8 cellular contexts compared by ENCODE assay signal in the genomic region with DNA sequence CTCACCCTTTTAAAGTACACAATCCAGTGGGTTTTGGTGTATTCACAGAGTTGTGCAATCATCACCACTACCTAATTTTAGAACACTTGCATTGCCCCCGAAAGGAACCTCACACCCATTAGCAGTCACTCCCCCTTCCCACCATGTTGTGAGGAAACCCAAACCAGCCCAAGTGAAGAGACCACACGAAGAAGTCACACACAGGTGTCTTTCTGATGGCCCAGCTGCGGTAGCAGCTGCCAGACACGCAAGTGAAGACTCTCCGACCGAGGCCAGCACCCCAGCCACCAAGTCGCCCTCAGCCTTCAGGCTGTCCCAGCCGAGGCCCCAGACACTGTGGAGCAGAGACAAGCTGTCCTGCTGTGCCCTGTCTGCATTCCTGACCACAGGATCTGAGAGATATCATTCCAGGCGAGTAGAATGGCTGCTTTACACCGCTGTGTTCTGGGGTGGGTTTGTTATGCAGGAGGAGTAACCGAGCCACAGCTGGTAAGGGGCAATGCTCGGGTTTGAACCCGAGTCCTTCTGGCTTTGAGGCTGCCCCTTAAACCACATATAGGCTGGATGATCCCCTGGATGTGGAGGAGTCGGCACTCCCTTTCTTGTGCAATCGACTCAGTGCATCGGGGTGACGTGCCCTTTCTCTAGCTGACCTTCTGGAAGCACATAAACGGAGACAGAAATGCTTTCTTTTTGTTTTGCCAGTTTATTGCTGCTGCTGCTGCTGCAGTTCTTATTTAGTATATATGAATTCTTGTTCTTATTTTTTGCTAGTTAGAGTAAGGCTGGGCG. TPM values are rescaled to one million over a fixed set of nuclear protein-coding genes. Genes with fewer than 3 reads are reported as not detected.
DNase-seq lines count a peak whose midpoint lies in the region; ATAC-seq, FAIRE-seq and TF ChIP-seq lines count a peak whose summit lies in the region.

No MANE protein-coding gene starts in this region.

- peaks cover 18% of the 10 kb centered on the region for H3K4me1 ChIP-seq in IMR-90 (ENCODE audit: control insufficient read depth, insufficient read depth, low read length)
- H3K4me1 ChIP-seq in mucosa of stomach (ENCODE audit: control insufficient read depth, insufficient read depth, low read length), result peaks cover 36% of the 10 kb centered on the region

- H2AK9ac ChIP-seq in IMR-90 (replicated peaks; ENCODE audit: low read depth, low read length, poor library complexity), result peak overlapping the region; percentile 78

- H3K4me2 ChIP-seq in IMR-90 (ENCODE audit: low read depth, low read length), result peak overlapping the region; percentile 50

- H3K79me1 ChIP-seq in IMR-90 (ENCODE audit: low read depth in 1 of 2, low read length in 2 of 2), result no peaks in the 10 kb centered on the region; a peak in 1 of 4 replicates

- H2BK120ac ChIP-seq in IMR-90 (ENCODE audit: low read depth, low read length), result peak overlapping the region; percentile 92

- peak overlapping the region; percentile 83 for H2BK5ac ChIP-seq in IMR-90 (ENCODE audit: low read depth, low read length, poor library complexity, severe bottlenecking)

- peak overlapping the region; percentile 54 for H3K27ac ChIP-seq in IMR-90 (ENCODE audit: insufficient read depth, low read length)

- ATAC-seq in GM21529 (IDR thresholded peaks at IDR 0.05; ENCODE audit: unreplicated experiment), result peak; percentile 80
- ATAC-seq in IMR-90 (ENCODE audit: low read depth), result peak; percentile 52

- peak overlapping the region; percentile 15 for H4K5ac ChIP-seq in IMR-90 (ENCODE audit: low read depth, low read length)

- peak overlapping the region; percentile 66 to 89; a peak in 3 of 4 replicates for H4K8ac ChIP-seq in IMR-90 (ENCODE audit: low read depth in 2 of 2, low read length in 2 of 2)

- DNase-seq in GM12892 (ENCODE audit: insufficient read length) (peak; percentile 39), IMR-90 (peak; percentile 46), astrocyte of the hippocampus (ENCODE audit: low read depth, low spot score) (peak; percentile 63), SW 1271 (lab: John Stamatoyannopoulos, UW) (no peak), midbrain (lab: John Stamatoyannopoulos, UW) (no peak), T1000 (lab: John Stamatoyannopoulos, UW) (no peak)

- peak overlapping the region; percentile 79 for H2AK5ac ChIP-seq in IMR-90 (ENCODE audit: low read depth, low read length)

- POLR2A ChIA-PET in IMR-90 (lab: Charles Lee; ENCODE audit: unreplicated experiment), result no interaction called here

- H2BK20ac ChIP-seq in IMR-90 (ENCODE audit: low read depth, low read length), result peak overlapping the region; percentile 91

- H3K27me3 ChIP-seq in IMR-90 (ENCODE audit: control insufficient read depth, insufficient read depth, low read length), result no peaks in the 10 kb centered on the region
- no peaks in the 10 kb centered on the region for H3K27me3 ChIP-seq in mucosa of stomach (ENCODE audit: control insufficient read depth, insufficient read depth, low read length)

- H4K20me1 ChIP-seq in IMR-90 (ENCODE audit: insufficient read depth, low read length), result no peaks in the 10 kb centered on the region

- intact Hi-C loops in IMR-90 (cut with micrococcal nuclease), result no loop called here

- TF ChIP-seq POLR2A in GM12892 (IDR thresholded peaks at IDR 0.05; ENCODE audit: low read depth, low read length) (no peak), IMR-90 (IDR thresholded peaks at IDR 0.05; ENCODE audit: low read depth, low read length) (no peak)

- H3K9ac ChIP-seq in IMR-90 (ENCODE audit: low read depth, low read length) (peak overlapping the region; percentile 22), mucosa of stomach (ENCODE audit: low read length) (peak overlapping the region; percentile 40)

- peak overlapping the region; percentile 46; the same call in 1 of the 2 replicates for H3K56ac ChIP-seq in IMR-90 (ENCODE audit: extremely low read depth, insufficient read depth, low read length)

- peak overlapping the region; percentile 93 for H3K4ac ChIP-seq in IMR-90 (ENCODE audit: low read depth, low read length)

- peak overlapping the region; percentile 72 for H2BK15ac ChIP-seq in IMR-90 (ENCODE audit: low read depth, low read length)

- WGBS in IMR-90 (ENCODE audit: extremely low coverage in 2 of 2, insufficient read length in 1 of 2), 2 experiments, result 21% methylated on average over 3 of the region's 19 CpGs; no CpG with 5 or more reads in 1 of the 2 experiments

- H3K14ac ChIP-seq in IMR-90 (replicated peaks; ENCODE audit: low read depth, low read length), result peak overlapping the region; percentile 94

- peak; percentile 67 for FAIRE-seq in GM12892 (lab: Jason Lieb, UNC)

- no peak for TF ChIP-seq CTCF in IMR-90 (conservative IDR thresholded peaks at IDR 0.05; ENCODE audit: low read depth, low read length)

- H3K36me3 ChIP-seq in IMR-90 (ENCODE audit: control insufficient read depth, insufficient read depth, low read length), result no peaks in the 10 kb centered on the region
- no peaks in the 10 kb centered on the region for H3K36me3 ChIP-seq in mucosa of stomach (ENCODE audit: control insufficient read depth, insufficient read depth, low read length)

- peaks cover 13% of the 10 kb centered on the region for H3K9me1 ChIP-seq in IMR-90 (ENCODE audit: insufficient read depth, low read length)

- CTCF ChIA-PET in IMR-90 (lab: Yijun Ruan, JAX), result no interaction called here

- no peak for TF ChIP-seq RAD21 in IMR-90 (IDR thresholded peaks at IDR 0.05; ENCODE audit: low read length)

- H4K91ac ChIP-seq in IMR-90 (ENCODE audit: insufficient read depth, low read depth, low read length), result peak overlapping the region; percentile 85

- peak overlapping the region; percentile 89 for H2AFZ ChIP-seq in IMR-90 (replicated peaks; ENCODE audit: low read length, poor library complexity)

- H3K4me3 ChIP-seq in IMR-90 (ENCODE audit: insufficient read depth, low read depth, low read length), result peak overlapping the region; percentile 5; the same call in 1 of the 2 replicates
- H3K4me3 ChIP-seq in mucosa of stomach (ENCODE audit: low read length), result no peak overlapping the region

- H3K9me3 ChIP-seq in IMR-90 (ENCODE audit: control insufficient read depth, insufficient read depth, low read length) (no peaks in the 10 kb centered on the region), mucosa of stomach (ENCODE audit: control insufficient read depth, low read length) (no peaks in the 10 kb centered on the region)

- H3K18ac ChIP-seq in IMR-90 (ENCODE audit: low read depth, low read length), result peak overlapping the region; percentile 68

- in situ Hi-C loops in IMR-90 (cut with MboI; ENCODE audit: low sequenced_read_pairs), result no loop called here

- dilution Hi-C loops in IMR-90 (cut with HindIII; ENCODE audit: low sequenced_read_pairs, unreplicated experiment), result no loop called here

- peak overlapping the region; percentile 87 for H3K23ac ChIP-seq in IMR-90 (ENCODE audit: low read depth, low read length)

- no TSS peak for BruUV-seq in IMR-90 (replicated peaks; lab: Mats Ljungman, UMichigan)

TF ChIP-seq in IMR-90, 13 proteins besides CTCF, POLR2A, EP300 and RAD21:
- TF ChIP-seq MAFK (IDR thresholded peaks at IDR 0.05; ENCODE audit: low read depth, low read length) (no peak), CEBPB (IDR thresholded peaks at IDR 0.05; ENCODE audit: low read depth, low read length) (peak; percentile 91)
- TF ChIP-seq, protein P1, sequence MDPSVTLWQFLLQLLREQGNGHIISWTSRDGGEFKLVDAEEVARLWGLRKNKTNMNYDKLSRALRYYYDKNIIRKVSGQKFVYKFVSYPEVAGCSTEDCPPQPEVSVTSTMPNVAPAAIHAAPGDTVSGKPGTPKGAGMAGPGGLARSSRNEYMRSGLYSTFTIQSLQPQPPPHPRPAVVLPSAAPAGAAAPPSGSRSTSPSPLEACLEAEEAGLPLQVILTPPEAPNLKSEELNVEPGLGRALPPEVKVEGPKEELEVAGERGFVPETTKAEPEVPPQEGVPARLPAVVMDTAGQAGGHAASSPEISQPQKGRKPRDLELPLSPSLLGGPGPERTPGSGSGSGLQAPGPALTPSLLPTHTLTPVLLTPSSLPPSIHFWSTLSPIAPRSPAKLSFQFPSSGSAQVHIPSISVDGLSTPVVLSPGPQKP (IDR thresholded peaks at IDR 0.05; ENCODE audit: borderline replicate concordance, low read depth, low read length), result no peak
TF ChIP-seq in IMR-90: peak in this region for 1.

RNA-seq across cellular contexts. Expression of gene PTPN1, which starts 59.0 kb away (rescaled TPM):
- polyA plus RNA-seq in GM12892 (2012; ENCODE audit: missing spikeins), result 36.9 TPM
- total RNA-seq in IMR-90 (2012; rRNA removed), result 31.7 and 38.0 TPM in 2 replicates
- 37.1 and 37.4 TPM in 2 replicates for polyA plus RNA-seq in IMR-90 (2012; rRNA removed)
- 27.3 and 29.6 TPM in 2 replicates for polyA plus RNA-seq in IMR-90 (2012; cell fraction: cytosol; rRNA removed)
- polyA plus RNA-seq in IMR-90 (2012; cell fraction: nucleus; rRNA removed; ENCODE audit: low replicate concordance), result 35.3 and 62.9 TPM in 2 replicates

Comparison
In these comparisons a context has a peak if more than half of its experiments do, and no peak if none do; other contexts are left out.
1. DNase-seq: peak in GM12892 (single experiment), IMR-90 (single experiment) and astrocyte of the hippocampus (single experiment); none in SW 1271 (0 of 2), midbrain (single experiment) and T1000 (single experiment).